ENCODE assay signal across 26 cellular contexts in genomic region chr18:21900594-21901352, GRCh38.
DNase-seq lines count a peak whose midpoint lies in the region; ATAC-seq, FAIRE-seq and TF ChIP-seq lines count a peak whose summit lies in the region.
"Had no signal": no experiment of that assay in that cellular context is flagged by ENCODE, and none has a peak within 500 bp of the region (broad histone marks: within the 10 kb centered on the region; RNA-seq: fewer than 3 reads in every experiment).

No MANE protein-coding gene starts in this region.

- no peaks in the 10 kb centered on the region for H4K20me1 ChIP-seq in hepatocyte (ENCODE audit: insufficient read depth, poor library complexity, severe bottlenecking)

- H3K4me1 ChIP-seq in hepatocyte (ENCODE audit: insufficient read depth) (peaks cover 22% of the 10 kb centered on the region), small intestine (ENCODE audit: control insufficient read depth in 2 of 2, insufficient read depth in 1 of 2, low read depth in 1 of 2, low read length in 1 of 2) (peaks cover 4 to 6% of the 10 kb centered on the region in 2 donors)
- H3K4me1 ChIP-seq: BE2C had no signal

- H3K9me3 ChIP-seq in hepatocyte (ENCODE audit: low read depth): no peaks in the 10 kb centered on the region
- no peaks in the 10 kb centered on the region for H3K9me3 ChIP-seq in small intestine (ENCODE audit: control insufficient read depth, low read depth)
- H3K9me3 ChIP-seq: BE2C had no signal

- intact Hi-C loops in head of caudate nucleus (cut with DNase I): no loop called here

- no peak for FAIRE-seq in small intestine (lab: Jason Lieb, UNC)
- FAIRE-seq: GM12892, GM19239 had no signal

- H3K36me3 ChIP-seq in hepatocyte (replicated peaks; ENCODE audit: insufficient read depth, low read depth): no peaks in the 10 kb centered on the region
- no peaks in the 10 kb centered on the region for H3K36me3 ChIP-seq in small intestine (ENCODE audit: control insufficient read depth in 2 of 2, insufficient read depth in 2 of 2, low read length in 2 of 2)
- H3K36me3 ChIP-seq: BE2C had no signal

- H3K4me3 ChIP-seq in hepatocyte (no peak overlapping the region), small intestine (ENCODE audit: low read depth in 1 of 2, low read length in 2 of 2) (no peak overlapping the region)
- H3K4me3 ChIP-seq: SK-N-MC had no signal

- H3K27ac ChIP-seq in hepatocyte (peak overlapping the region; percentile 75), small intestine (ENCODE audit: low read depth in 1 of 2, low read length in 1 of 2) (no peak overlapping the region)
- H3K27ac ChIP-seq: 22Rv1, SK-N-MC had no signal

- H2AFZ ChIP-seq in hepatocyte: no peak overlapping the region

- 83% methylated on average over 11 of the region's 12 CpGs for WGBS in hepatocyte (ENCODE audit: low lambda C conversion rate, missing lambda C conversion rate)
- WGBS in small intestine, 3 donors: 59 to 80% (median 65%) methylated on average over 12 of the region's 12 CpGs

- H3K27me3 ChIP-seq in hepatocyte (no peaks in the 10 kb centered on the region), small intestine (ENCODE audit: control insufficient read depth in 2 of 2, insufficient read depth in 2 of 2, low read length in 2 of 2) (no peaks in the 10 kb centered on the region)
- H3K27me3 ChIP-seq: BE2C had no signal

- peak; percentile 18 for DNase-seq in NCI-H146 (lab: John Stamatoyannopoulos, UW)
- no peak for DNase-seq in NCI-H146 treated with DMSO at 0.1 percent for 48 hours (lab: John Stamatoyannopoulos, UW; ENCODE audit: unreplicated experiment)
- DNase-seq in hepatocyte (ENCODE audit: low spot score): peak; percentile 64
- peak; percentile 94 for DNase-seq in small intestine
- no peak for DNase-seq in head of caudate nucleus
- DNase-seq: BE2C; CD8-positive, alpha-beta memory T cell; DMS 273 treated with DMSO at 0.1 percent for 48 hours; DMS79; GF-D8; KBM-7; MV-4-11; NCI-H1105; NCI-H1436 treated with DMSO at 0.1 percent for 48 hours; NCI-H2029; NCI-H446; NCI-H524 treated with DMSO at 0.1 percent for 48 hours; NCI-H774; NK-92 treated with Interleukin-12 subunit alpha and Interleukin-12 subunit beta, amount 100 ng/mL, for 24 hours; SIG-M5 had no signal

- no peaks in the 10 kb centered on the region for H3K9me2 ChIP-seq in hepatocyte (replicated peaks; ENCODE audit: insufficient read depth)

- TF ChIP-seq CTCF in hepatocyte (IDR thresholded peaks at IDR 0.05; ENCODE audit: poor library complexity): no peak

- H3K4me2 ChIP-seq in hepatocyte: peak overlapping the region; percentile 54

- ATAC-seq in GM19395 (IDR thresholded peaks at IDR 0.05; ENCODE audit: unreplicated experiment): no peak
- ATAC-seq in HG03565 (IDR thresholded peaks at IDR 0.05; ENCODE audit: unreplicated experiment): no peak

- peaks cover 3% of the 10 kb centered on the region for H3K79me2 ChIP-seq in hepatocyte

Comparison
In these comparisons a context has a peak if more than half of its experiments do, and no peak if none do; other contexts are left out.
1. DNase-seq: peak in NCI-H146 (single experiment), hepatocyte (single experiment) and small intestine (single experiment); none in NCI-H146 treated with DMSO at 0.1 percent for 48 hours (single experiment) and head of caudate nucleus (0 of 42).